In the genomic region with DNA sequence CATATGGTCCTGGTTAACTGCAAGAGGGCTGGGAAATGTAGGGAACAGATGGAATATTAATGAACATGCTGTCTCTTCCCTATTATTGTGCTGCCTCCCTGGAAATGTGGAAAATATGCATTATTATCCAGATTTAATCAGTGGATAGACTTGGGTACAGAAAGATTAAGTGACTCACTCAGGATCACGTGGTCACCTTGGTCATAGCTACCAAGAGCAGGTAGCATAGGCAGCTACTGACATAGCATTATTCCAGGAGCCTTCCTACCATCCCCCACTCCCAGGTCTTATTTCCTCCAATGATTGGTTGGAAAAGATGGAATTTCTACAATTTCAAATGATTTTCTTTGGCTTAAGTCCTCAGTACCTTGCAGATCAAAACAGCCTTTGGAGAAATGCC, we compare ENCODE assay signal across 11 cellular contexts.
DNase-seq lines count a peak whose midpoint lies in the region; ATAC-seq, FAIRE-seq and TF ChIP-seq lines count a peak whose summit lies in the region.
"Had no signal": no experiment of that assay in that cellular context is flagged by ENCODE, and none has a peak within 500 bp of the region (broad histone marks: within the 10 kb centered on the region; RNA-seq: fewer than 3 reads in every experiment).

No MANE protein-coding gene starts in this region.

- intact Hi-C loops in activated CD4-positive, alpha-beta T cell treated with anti-CD3 and anti-CD28 coated beads, Interleukin-2, amount 10 ng/mL, durations not matched to agents 24 days and 14 days (cut with micrococcal nuclease): no loop called here
- intact Hi-C loops in right cardiac atrium (cut with DNase I): loop anchor here in 3 of 4 donors (2.0 to 10.0 kb wide), 4 partner anchors 71 to 126 kb away; no protein-coding TSS in a partner anchor

- H3K27ac Mint-ChIP-seq in activated CD4-positive, alpha-beta T cell treated with anti-CD3 and anti-CD28 coated beads, Interleukin-2, amount 10 ng/mL, durations not matched to agents 24 days and 14 days: no peak overlapping the region
- H3K27ac Mint-ChIP-seq: CD14-positive monocyte, T-cell had no signal

- no peak for ATAC-seq in right cardiac atrium
- ATAC-seq: T-cell had no signal

- H3K27me3 Mint-ChIP-seq in activated CD4-positive, alpha-beta T cell treated with anti-CD3 and anti-CD28 coated beads, Interleukin-2, amount 10 ng/mL, durations not matched to agents 24 days and 14 days: peaks cover 7% of the 10 kb centered on the region

- peak; percentile 35 for DNase-seq in activated CD4-positive, alpha-beta T cell treated with anti-CD3 and anti-CD28 coated beads, Interleukin-2, amount 10 ng/mL, durations not matched to agents 24 days and 14 days
- no peak for DNase-seq in activated CD4-positive, alpha-beta T cell treated with anti-CD3 and anti-CD28 coated beads, Interleukin-2, amount 50 U/mL, for 4 hours
- peak; percentile 23 to 64 for DNase-seq in NCI-H446 (lab: John Stamatoyannopoulos, UW)
- DNase-seq in cerebellum (ENCODE audit: low spot score): peak; percentile 37
- peak; percentile 51 for DNase-seq in retinal pigment epithelial cell (ENCODE audit: low read depth)
- no peak for DNase-seq in HuH-7 (ENCODE audit: low spot score)
- no peak for DNase-seq in urothelium cell line (ENCODE audit: low spot score)
- DNase-seq in right cardiac atrium: no peak
- DNase-seq: T-cell had no signal

- no peaks in the 10 kb centered on the region for H3K36me3 Mint-ChIP-seq in activated CD4-positive, alpha-beta T cell treated with anti-CD3 and anti-CD28 coated beads, Interleukin-2, amount 10 ng/mL, durations not matched to agents 24 days and 14 days (ENCODE audit: low read depth)
- H3K36me3 Mint-ChIP-seq: CD14-positive monocyte, T-cell had no signal

- no peak overlapping the region for H3K27ac ChIP-seq in right cardiac atrium (ENCODE audit: low read length)

- TF ChIP-seq CTCF in retinal pigment epithelial cell (conservative IDR thresholded peaks at IDR 0.05; ENCODE audit: low read depth, low read length): no peak

- no peak overlapping the region for H3K4me3 Mint-ChIP-seq in activated CD4-positive, alpha-beta T cell treated with anti-CD3 and anti-CD28 coated beads, Interleukin-2, amount 10 ng/mL, durations not matched to agents 24 days and 14 days
- H3K4me3 Mint-ChIP-seq: CD14-positive monocyte, T-cell had no signal

- H3K4me1 ChIP-seq in right cardiac atrium (ENCODE audit: control insufficient read depth, insufficient read depth, low read length): no peaks in the 10 kb centered on the region

- WGBS in right cardiac atrium: 82% methylated on average over 1 of the region's 1 CpG

- H3K4me3 ChIP-seq in retinal pigment epithelial cell (ENCODE audit: low read length): no peak overlapping the region
- no peak overlapping the region for H3K4me3 ChIP-seq in right cardiac atrium (ENCODE audit: low read length)

- no peak for FAIRE-seq in urothelium cell line (lab: Jason Lieb, UNC)
- FAIRE-seq: A204.1 had no signal

- H3K9me3 Mint-ChIP-seq in activated CD4-positive, alpha-beta T cell treated with anti-CD3 and anti-CD28 coated beads, Interleukin-2, amount 10 ng/mL, durations not matched to agents 24 days and 14 days: no peaks in the 10 kb centered on the region
- H3K9me3 Mint-ChIP-seq: CD14-positive monocyte, T-cell had no signal

- H3K9me3 ChIP-seq in right cardiac atrium (ENCODE audit: control insufficient read depth, low read length): no peaks in the 10 kb centered on the region

- no peaks in the 10 kb centered on the region for H3K4me1 Mint-ChIP-seq in activated CD4-positive, alpha-beta T cell treated with anti-CD3 and anti-CD28 coated beads, Interleukin-2, amount 10 ng/mL, durations not matched to agents 24 days and 14 days
- H3K4me1 Mint-ChIP-seq: CD14-positive monocyte, T-cell had no signal

- no peaks in the 10 kb centered on the region for H3K27me3 ChIP-seq in right cardiac atrium (ENCODE audit: control insufficient read depth, insufficient read depth)

Comparison
In these comparisons a context has a peak if more than half of its experiments do, and no peak if none do; other contexts are left out.
1. DNase-seq: peak in activated CD4-positive, alpha-beta T cell treated with anti-CD3 and anti-CD28 coated beads, Interleukin-2, amount 10 ng/mL, durations not matched to agents 24 days and 14 days (single experiment), NCI-H446 (2 of 2), cerebellum (single experiment) and retinal pigment epithelial cell (single experiment); none in activated CD4-positive, alpha-beta T cell treated with anti-CD3 and anti-CD28 coated beads, Interleukin-2, amount 50 U/mL, for 4 hours (0 of 2), HuH-7 (single experiment), urothelium cell line (single experiment) and right cardiac atrium (0 of 3).